In the genomic region with DNA sequence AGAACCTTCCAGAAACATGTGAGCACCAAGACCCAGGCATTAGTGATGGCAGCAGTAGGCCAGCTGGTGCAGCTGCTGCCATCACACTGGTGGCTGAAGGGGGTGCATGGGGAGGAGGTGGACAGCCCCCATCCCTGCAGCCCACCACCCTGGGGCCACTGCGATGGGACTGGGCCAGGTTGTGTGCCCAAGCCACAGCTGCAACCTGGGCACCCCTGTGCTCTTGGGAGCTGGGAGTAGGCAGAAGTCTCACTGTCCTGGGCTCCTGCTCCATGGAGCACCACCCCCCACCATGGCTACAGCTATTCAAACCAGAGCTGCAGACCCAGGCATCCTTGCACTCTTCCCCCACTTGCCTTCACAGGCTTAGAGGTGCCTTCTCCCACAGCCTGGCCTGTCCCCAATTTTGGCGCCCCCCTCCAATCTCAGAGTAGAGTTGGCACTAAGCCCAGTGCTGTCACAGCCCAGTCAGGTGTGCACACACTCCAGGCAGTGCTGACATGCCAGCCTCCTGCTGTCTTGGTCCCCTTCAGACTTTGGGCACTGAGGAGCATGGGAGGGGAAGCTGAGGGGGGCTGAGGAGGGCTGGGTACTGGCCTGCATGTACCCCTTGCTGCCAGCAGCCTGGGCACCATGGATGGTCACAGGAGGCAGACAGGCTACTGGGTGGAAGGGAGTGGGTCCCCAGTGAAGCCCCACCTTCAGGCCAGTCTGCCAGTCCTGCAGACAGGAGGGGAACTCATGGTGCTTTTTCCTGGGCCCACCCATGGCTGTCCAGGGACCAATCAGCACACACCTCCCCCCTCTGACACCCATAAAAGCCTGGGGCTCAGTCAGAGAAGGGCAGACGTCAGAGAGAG, we compare ENCODE assay signal across 17 cellular contexts.
DNase-seq lines count a peak whose midpoint lies in the region; ATAC-seq, FAIRE-seq and TF ChIP-seq lines count a peak whose summit lies in the region.
"Had no signal": no experiment of that assay in that cellular context is flagged by ENCODE, and none has a peak within 500 bp of the region (broad histone marks: within the 10 kb centered on the region; RNA-seq: fewer than 3 reads in every experiment).

No MANE protein-coding gene starts in this region.

- H3K9me2 ChIP-seq in Karpas-422 (replicated peaks; ENCODE audit: insufficient read depth, low read length) = no peaks in the 10 kb centered on the region

- H3K27me3 ChIP-seq in HepG2 (ENCODE audit: control insufficient read depth in 1 of 2, insufficient read depth in 2 of 2, low read length in 2 of 2) (peaks cover 18 to 78% of the 10 kb centered on the region in 2 experiments; a peak in 4 of 5 replicates), right lobe of liver (no peaks in the 10 kb centered on the region), Karpas-422 (ENCODE audit: low read length) (no peaks in the 10 kb centered on the region; the same call in 1 of the 2 replicates)

- DNase-seq in HepG2 (ENCODE audit: low spot score) (no peak), right lobe of liver (no peak), DMS79 treated with DMSO at 0.1 percent for 48 hours (lab: John Stamatoyannopoulos, UW) (peak; percentile 7), left lobe of liver (ENCODE audit: low spot score) (peak; percentile 33), GM19238 (ENCODE audit: insufficient read length, low spot score) (no peak), Karpas-422 (no peak), 8988T (no peak)
- DNase-seq in stimulated activated effector memory CD8-positive, alpha-beta T cell treated with anti-CD3 and anti-CD28 coated beads, Interleukin-12 subunit alpha, Interleukin-12 subunit beta, amount 100 ng/mL, for 72 hours (ENCODE audit: low spot score in 2 of 2) = no peak
- DNase-seq: C1 segment of cervical spinal cord; CD4-positive, alpha-beta memory T cell; DMS153; H7 had no signal

- TF ChIP-seq POLR2A in HepG2 (IDR thresholded peaks at IDR 0.05; ENCODE audit: insufficient read depth in 1 of 2, low read depth in 2 of 2, low read length in 2 of 2) = no peak
- no peak for TF ChIP-seq POLR2A in right lobe of liver (IDR thresholded peaks at IDR 0.05)

- no peaks in the 10 kb centered on the region for H3K36me3 Mint-ChIP-seq in stimulated activated effector memory CD8-positive, alpha-beta T cell treated with anti-CD3 and anti-CD28 coated beads, Interleukin-12 subunit alpha, Interleukin-12 subunit beta, amount 100 ng/mL, for 72 hours
- H3K36me3 Mint-ChIP-seq: CD4-positive, alpha-beta memory T cell had no signal

- TF ChIP-seq EP300 in HepG2 (IDR thresholded peaks at IDR 0.05; ENCODE audit: low read depth in 2 of 2, low read length in 2 of 2) (no peak), HepG2 (CRISPR knock-in tag; IDR thresholded peaks at IDR 0.05; ENCODE audit: borderline replicate concordance) (no peak)

- no peaks in the 10 kb centered on the region for H3K9me3 Mint-ChIP-seq in stimulated activated effector memory CD8-positive, alpha-beta T cell treated with anti-CD3 and anti-CD28 coated beads, Interleukin-12 subunit alpha, Interleukin-12 subunit beta, amount 100 ng/mL, for 72 hours

- H3K4me1 Mint-ChIP-seq in stimulated activated effector memory CD8-positive, alpha-beta T cell treated with anti-CD3 and anti-CD28 coated beads, Interleukin-12 subunit alpha, Interleukin-12 subunit beta, amount 100 ng/mL, for 72 hours = no peaks in the 10 kb centered on the region
- H3K4me1 Mint-ChIP-seq: B cell; CD4-positive, alpha-beta memory T cell had no signal

- no peak overlapping the region for H2AFZ ChIP-seq in HepG2 (ENCODE audit: low read length)
- H2AFZ ChIP-seq in Karpas-422 (ENCODE audit: low read length) = no peak overlapping the region
- H2AFZ ChIP-seq: GM23338 had no signal

- H3K9me3 ChIP-seq in HepG2 (ENCODE audit: low read length) (no peaks in the 10 kb centered on the region; the same call in 1 of the 2 replicates), right lobe of liver (no peaks in the 10 kb centered on the region), Karpas-422 (ENCODE audit: low read length) (no peaks in the 10 kb centered on the region)

- no TSS peak for BruUV-seq in HepG2 (replicated peaks; lab: Mats Ljungman, UMichigan)

- H3K9ac ChIP-seq in HepG2 (ENCODE audit: insufficient read depth, low read depth, low read length) (no peak overlapping the region), Karpas-422 (ENCODE audit: low read length) (no peak overlapping the region)

- no peak for TF ChIP-seq RAD21 in HepG2 (CRISPR knock-in tag; IDR thresholded peaks at IDR 0.05)

- no peak overlapping the region for H3K27ac Mint-ChIP-seq in stimulated activated effector memory CD8-positive, alpha-beta T cell treated with anti-CD3 and anti-CD28 coated beads, Interleukin-12 subunit alpha, Interleukin-12 subunit beta, amount 100 ng/mL, for 72 hours
- H3K27ac Mint-ChIP-seq: B cell; CD4-positive, alpha-beta memory T cell; GM23338 had no signal

- ATAC-seq in HepG2 (no peak), right lobe of liver (no peak), left lobe of liver (no peak)
- ATAC-seq in stimulated activated effector memory CD8-positive, alpha-beta T cell treated with anti-CD3 and anti-CD28 coated beads, Interleukin-12 subunit alpha, Interleukin-12 subunit beta, amount 100 ng/mL, for 72 hours = peak; percentile 6
- ATAC-seq: GM23338 had no signal

- in situ Hi-C loops in HepG2 (cut with HindIII; ENCODE audit: extremely low pct_ligation_motif_present, low pct_unique_long_range_greater_than_20kb) = no loop called here

- H3K4me3 Mint-ChIP-seq in stimulated activated effector memory CD8-positive, alpha-beta T cell treated with anti-CD3 and anti-CD28 coated beads, Interleukin-12 subunit alpha, Interleukin-12 subunit beta, amount 100 ng/mL, for 72 hours = no peak overlapping the region
- H3K4me3 Mint-ChIP-seq: B cell; CD4-positive, alpha-beta memory T cell; GM23338 had no signal

- CTCF ChIA-PET in HepG2 (lab: Yijun Ruan, JAX; ENCODE audit: low intra/inter-chr PET ratio, low total read pairs) = no interaction called here

- H4K20me1 ChIP-seq in HepG2 (ENCODE audit: insufficient read depth, low read length) = peaks cover 3% of the 10 kb centered on the region
- H4K20me1 ChIP-seq in Karpas-422 (ENCODE audit: insufficient read depth, low read depth, low read length) = no peaks in the 10 kb centered on the region

- 39% methylated on average over 2 of the region's 3 CpGs for WGBS in HepG2 (ENCODE audit: low lambda C conversion rate)
- WGBS in right lobe of liver (ENCODE audit: insufficient coverage, low coverage, low lambda C conversion rate, missing lambda C conversion rate) = 61% methylated on average over 2 of the region's 3 CpGs

- H3K36me3 ChIP-seq in HepG2 (replicated peaks in 1 of 2; ENCODE audit: control insufficient read depth in 1 of 2, insufficient read depth in 2 of 2, low read length in 2 of 2) = no peaks in the 10 kb centered on the region
- no peaks in the 10 kb centered on the region for H3K36me3 ChIP-seq in right lobe of liver
- no peaks in the 10 kb centered on the region for H3K36me3 ChIP-seq in Karpas-422 (ENCODE audit: insufficient read depth, low read length)

- intact Hi-C loops in HepG2 (cut with micrococcal nuclease; ENCODE audit: unreplicated experiment) = no loop called here
- intact Hi-C loops in right lobe of liver (cut with DNase I) = no loop called here

- no peak overlapping the region for H3K4me2 ChIP-seq in HepG2 (ENCODE audit: low read depth, low read length)
- H3K4me2 ChIP-seq in Karpas-422 (ENCODE audit: low read depth, low read length, poor library complexity, severe bottlenecking) = no peak overlapping the region
- H3K4me2 ChIP-seq: GM23338 had no signal

- FAIRE-seq in HepG2 (lab: Jason Lieb, UNC) = no peak
- FAIRE-seq: A204.1, D721Med had no signal

- no peak overlapping the region for H3K4me3 ChIP-seq in HepG2 (replicated peaks in 1 of 3; ENCODE audit: insufficient read depth in 1 of 3, low read depth in 2 of 3, low read length in 3 of 3)
- H3K4me3 ChIP-seq in right lobe of liver = no peak overlapping the region
- H3K4me3 ChIP-seq in Karpas-422 (ENCODE audit: low read length) = no peak overlapping the region
- H3K4me3 ChIP-seq: GM23338 had no signal

- POLR2A ChIA-PET in HepG2 (lab: Yijun Ruan, JAX) = no interaction called here

- no peak for TF ChIP-seq CTCF in HepG2 (CRISPR knock-in tag; IDR thresholded peaks at IDR 0.05)
- TF ChIP-seq CTCF in right lobe of liver (IDR thresholded peaks at IDR 0.05) = no peak

- H3K4me1 ChIP-seq in HepG2 (ENCODE audit: insufficient read depth, low read length) = peaks cover 36% of the 10 kb centered on the region
- H3K4me1 ChIP-seq in right lobe of liver = peaks cover 0 to 14% (median 4%) of the 10 kb centered on the region in 4 donors
- H3K4me1 ChIP-seq in Karpas-422 (ENCODE audit: low read length) = no peaks in the 10 kb centered on the region

- H3K27ac ChIP-seq in HepG2 (ENCODE audit: extremely low read length, insufficient read depth, low read length) (no peak overlapping the region), right lobe of liver (no peak overlapping the region), Karpas-422 (ENCODE audit: low read length) (no peak overlapping the region)
- H3K27ac ChIP-seq: HL-60 had no signal

- H3K79me2 ChIP-seq in HepG2 (ENCODE audit: insufficient read depth, low read length) (no peaks in the 10 kb centered on the region), Karpas-422 (ENCODE audit: low read length) (no peaks in the 10 kb centered on the region)

TF ChIP-seq in HepG2, 621 proteins besides CTCF, POLR2A, EP300 and RAD21 (continues in another document):
- TF ChIP-seq, protein P1, sequence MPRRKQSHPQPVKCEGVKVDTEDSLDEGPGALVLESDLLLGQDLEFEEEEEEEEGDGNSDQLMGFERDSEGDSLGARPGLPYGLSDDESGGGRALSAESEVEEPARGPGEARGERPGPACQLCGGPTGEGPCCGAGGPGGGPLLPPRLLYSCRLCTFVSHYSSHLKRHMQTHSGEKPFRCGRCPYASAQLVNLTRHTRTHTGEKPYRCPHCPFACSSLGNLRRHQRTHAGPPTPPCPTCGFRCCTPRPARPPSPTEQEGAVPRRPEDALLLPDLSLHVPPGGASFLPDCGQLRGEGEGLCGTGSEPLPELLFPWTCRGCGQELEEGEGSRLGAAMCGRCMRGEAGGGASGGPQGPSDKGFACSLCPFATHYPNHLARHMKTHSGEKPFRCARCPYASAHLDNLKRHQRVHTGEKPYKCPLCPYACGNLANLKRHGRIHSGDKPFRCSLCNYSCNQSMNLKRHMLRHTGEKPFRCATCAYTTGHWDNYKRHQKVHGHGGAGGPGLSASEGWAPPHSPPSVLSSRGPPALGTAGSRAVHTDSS (CRISPR knock-in tag; conservative IDR thresholded peaks at IDR 0.05) = no peak
- TF ChIP-seq ZNF567 (CRISPR knock-in tag; IDR thresholded peaks at IDR 0.05; ENCODE audit: borderline replicate concordance) = no peak
- TF ChIP-seq, protein P2, sequence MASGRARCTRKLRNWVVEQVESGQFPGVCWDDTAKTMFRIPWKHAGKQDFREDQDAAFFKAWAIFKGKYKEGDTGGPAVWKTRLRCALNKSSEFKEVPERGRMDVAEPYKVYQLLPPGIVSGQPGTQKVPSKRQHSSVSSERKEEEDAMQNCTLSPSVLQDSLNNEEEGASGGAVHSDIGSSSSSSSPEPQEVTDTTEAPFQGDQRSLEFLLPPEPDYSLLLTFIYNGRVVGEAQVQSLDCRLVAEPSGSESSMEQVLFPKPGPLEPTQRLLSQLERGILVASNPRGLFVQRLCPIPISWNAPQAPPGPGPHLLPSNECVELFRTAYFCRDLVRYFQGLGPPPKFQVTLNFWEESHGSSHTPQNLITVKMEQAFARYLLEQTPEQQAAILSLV (CRISPR knock-in tag; IDR thresholded peaks at IDR 0.05; ENCODE audit: borderline replicate concordance) = 0 out of 2 replicates have a peak, but pooled peaks have one; percentile 18

Comparison
In these comparisons a context has a peak if more than half of its experiments do, and no peak if none do; other contexts are left out.
1. DNase-seq: peak in DMS79 treated with DMSO at 0.1 percent for 48 hours (single experiment) and left lobe of liver (single experiment); none in HepG2 (single experiment), right lobe of liver (0 of 3), stimulated activated effector memory CD8-positive, alpha-beta T cell treated with anti-CD3 and anti-CD28 coated beads, Interleukin-12 subunit alpha, Interleukin-12 subunit beta, amount 100 ng/mL, for 72 hours (0 of 2), GM19238 (single experiment), Karpas-422 (single experiment) and 8988T (single experiment).